ENCODE assay signal across 1 cellular context in genomic region chr1:108896160-108897150, GRCh38.
TF ChIP-seq lines count a peak whose summit lies in the region.

No MANE protein-coding gene starts in this region.

TF ChIP-seq in WTC11, 78 proteins besides CTCF, POLR2A, EP300 and RAD21 (continued from another document):
- TF ChIP-seq ZNF532 (CRISPR knock-in tag; IDR thresholded peaks at IDR 0.05; ENCODE audit: borderline replicate concordance) (no peak), ERG (CRISPR knock-in tag; IDR thresholded peaks at IDR 0.05) (no peak), JAZF1 (CRISPR knock-in tag; IDR thresholded peaks at IDR 0.05) (no peak)
TF ChIP-seq in WTC11: peak in this region for 0.
